ENCODE assay signal across 9 cellular contexts in genomic region chr13:45046445-45046844, GRCh38. TPM values are rescaled to one million over a fixed set of nuclear protein-coding genes. Genes with fewer than 3 reads are reported as not detected.
DNase-seq lines count a peak whose midpoint lies in the region; ATAC-seq and TF ChIP-seq lines count a peak whose summit lies in the region.
"Had no signal": no experiment of that assay in that cellular context is flagged by ENCODE, and none has a peak within 500 bp of the region (broad histone marks: within the 10 kb centered on the region; RNA-seq: fewer than 3 reads in every experiment).

No MANE protein-coding gene starts in this region.

- no peaks in the 10 kb centered on the region for H3K79me2 ChIP-seq in SK-N-SH (ENCODE audit: insufficient read depth)

- no peak for DNase-seq in SK-N-SH
- DNase-seq in WERI-Rb-1 = no peak
- no peak for DNase-seq in fibroblast of villous mesenchyme (ENCODE audit: low read depth)
- no peak for DNase-seq in skeletal muscle cell (ENCODE audit: low read depth)
- DNase-seq in Kasumi-1 (lab: John Stamatoyannopoulos, UW) = no peak
- no peak for DNase-seq in mucosa of gallbladder (ENCODE audit: low spot score)
- no peak for DNase-seq in putamen (ENCODE audit: low spot score)
- DNase-seq: SHP77 treated with DMSO at 0.1 percent for 48 hours had no signal

- no peaks in the 10 kb centered on the region for H3K9me2 ChIP-seq in SK-N-SH

- H3K9me3 ChIP-seq in SK-N-SH (no peaks in the 10 kb centered on the region), WERI-Rb-1 (ENCODE audit: severe bottlenecking) (no peaks in the 10 kb centered on the region)

- no peaks in the 10 kb centered on the region for H3K27me3 ChIP-seq in SK-N-SH (ENCODE audit: insufficient read depth)
- H3K27me3 ChIP-seq in WERI-Rb-1 (ENCODE audit: insufficient read depth, low read depth, severe bottlenecking) = no peaks in the 10 kb centered on the region

- peaks cover 3% of the 10 kb centered on the region for H3F3A ChIP-seq in SK-N-SH (replicated peaks; ENCODE audit: insufficient read depth)

- no peak for ATAC-seq in SK-N-SH treated with all-trans-retinoic acid at 6 μM for 48 hours

- no peak for TF ChIP-seq EP300 in SK-N-SH (IDR thresholded peaks at IDR 0.05; ENCODE audit: borderline replicate concordance in 1 of 2, low read depth in 1 of 2, low read length in 1 of 2)

- H4K20me1 ChIP-seq in SK-N-SH (ENCODE audit: insufficient read depth) = no peaks in the 10 kb centered on the region

- H3K4me1 ChIP-seq in SK-N-SH (ENCODE audit: control insufficient read depth in 1 of 2, insufficient read depth in 2 of 2, low read depth in 1 of 2, low read length in 1 of 2) = peaks cover 0 to 7% of the 10 kb centered on the region in 2 experiments; a peak in 1 of 4 replicates

- CTCF ChIA-PET in SK-N-SH (lab: Yijun Ruan, JAX) = interaction anchor here (0.6 to 5.8 kb wide), 47 partner anchors 10 to 1141 kb away, joined by 3 to 78 read pairs (median 5); partner anchors contain the start of genes GTF2F2 and TPT1

- peak overlapping the region; percentile 76 for H3K4me2 ChIP-seq in SK-N-SH

- TF ChIP-seq RAD21 in SK-N-SH (IDR thresholded peaks at IDR 0.05; ENCODE audit: low read length) = no peak

- POLR2A ChIA-PET in SK-N-SH (lab: Yijun Ruan, JAX) = interaction anchor here (0.8 kb wide), 1 partner anchor 235 kb away, joined by 4 read pairs; no protein-coding TSS in a partner anchor

- H3K27ac ChIP-seq in SK-N-SH (ENCODE audit: low read depth in 2 of 2, low read length in 1 of 2) (no peak overlapping the region), WERI-Rb-1 (no peak overlapping the region)

- H2AFZ ChIP-seq in SK-N-SH (ENCODE audit: low read depth) = peak overlapping the region; percentile 95

- no peak overlapping the region for H3K9ac ChIP-seq in SK-N-SH

- H3K36me3 ChIP-seq in SK-N-SH (replicated peaks in 1 of 2; ENCODE audit: control insufficient read depth in 1 of 2, insufficient read depth in 2 of 2, low read length in 1 of 2) = no peaks in the 10 kb centered on the region
- no peaks in the 10 kb centered on the region for H3K36me3 ChIP-seq in WERI-Rb-1

- TF ChIP-seq CTCF in SK-N-SH (IDR thresholded peaks at IDR 0.05) (no peak), WERI-Rb-1 (IDR thresholded peaks at IDR 0.05; ENCODE audit: low read depth, low read length) (no peak), fibroblast of villous mesenchyme (IDR thresholded peaks at IDR 0.05; ENCODE audit: insufficient read depth, low read depth, low read length) (no peak)

- 84% methylated on average over 4 of the region's 4 CpGs for WGBS in SK-N-SH (ENCODE audit: low lambda C conversion rate)

- peak overlapping the region; percentile 40 to 48 for H3K4me3 ChIP-seq in SK-N-SH (ENCODE audit: low read depth in 2 of 2, low read length in 1 of 2)
- peak overlapping the region; percentile 64 for H3K4me3 ChIP-seq in WERI-Rb-1 (ENCODE audit: low read depth, low read length)
- H3K4me3 ChIP-seq in fibroblast of villous mesenchyme (ENCODE audit: low read depth, low read length) = peak overlapping the region; percentile 66
- H3K4me3 ChIP-seq in skeletal muscle cell (ENCODE audit: low read depth, low read length) = peak overlapping the region; percentile 58

TF ChIP-seq in SK-N-SH, 30 proteins besides CTCF, POLR2A, EP300 and RAD21:
- no peak for TF ChIP-seq GATA2 (CRISPR knock-in tag; IDR thresholded peaks at IDR 0.05)
- TF ChIP-seq ZBTB33 (IDR thresholded peaks at IDR 0.05; ENCODE audit: borderline replicate concordance, low read depth) = no peak

TF ChIP-seq in SK-N-SH treated with all-trans-retinoic acid at 6 μM for 48 hours, 23 proteins besides CTCF, POLR2A, EP300 and RAD21:
- TF ChIP-seq CSDC2 (CRISPR knock-in tag; IDR thresholded peaks at IDR 0.05) (no peak), ESRRG (CRISPR knock-in tag; IDR thresholded peaks at IDR 0.05) (no peak), GLIS3 (CRISPR knock-in tag; IDR thresholded peaks at IDR 0.05) (no peak), ZNF565 (CRISPR knock-in tag; conservative IDR thresholded peaks at IDR 0.05; ENCODE audit: low read depth) (no peak), OSR1 (CRISPR knock-in tag; IDR thresholded peaks at IDR 0.05) (no peak), TOX (CRISPR knock-in tag; IDR thresholded peaks at IDR 0.05; ENCODE audit: borderline replicate concordance) (no peak), ISL1 (CRISPR knock-in tag; IDR thresholded peaks at IDR 0.05) (no peak), TSHZ2 (CRISPR knock-in tag; IDR thresholded peaks at IDR 0.05) (no peak), TCF4 (CRISPR knock-in tag; IDR thresholded peaks at IDR 0.05; ENCODE audit: borderline replicate concordance) (no peak), CREB5 (CRISPR knock-in tag; IDR thresholded peaks at IDR 0.05; ENCODE audit: low read depth) (no peak), POU6F1 (CRISPR knock-in tag; IDR thresholded peaks at IDR 0.05; ENCODE audit: borderline replicate concordance, low read depth) (no peak), ZNF70 (CRISPR knock-in tag; IDR thresholded peaks at IDR 0.05) (no peak), SNAI2 (CRISPR knock-in tag; IDR thresholded peaks at IDR 0.05) (no peak)

RNA-seq across cellular contexts. Expression of gene GPALPP1, which starts 57.1 kb away (rescaled TPM):
- polyA plus RNA-seq in SK-N-SH (2012; rRNA removed) = 11.7 and 16.6 TPM in 2 replicates
- 16.4 and 18.1 TPM in 2 replicates for polyA plus RNA-seq in SK-N-SH (2012; cell fraction: cytosol; rRNA removed)
- polyA plus RNA-seq in SK-N-SH (2012; cell fraction: nucleus; rRNA removed) = 25.3 and 39.5 TPM in 2 replicates
- total RNA-seq in fibroblast of villous mesenchyme (23.8 and 31.1 TPM in 2 replicates), mucosa of gallbladder (20.1 TPM)

RNA-seq across cellular contexts. Expression of gene NUFIP1, which starts 57.2 kb away (rescaled TPM):
- 1.8 and 1.9 TPM in 2 replicates for polyA plus RNA-seq in SK-N-SH (2012; rRNA removed)
- 3.7 and 4.4 TPM in 2 replicates for polyA plus RNA-seq in SK-N-SH (2012; cell fraction: cytosol; rRNA removed)
- polyA plus RNA-seq in SK-N-SH (2012; cell fraction: nucleus; rRNA removed) = 1.7 and 2.4 TPM in 2 replicates
- total RNA-seq in fibroblast of villous mesenchyme (4.2 and 4.7 TPM in 2 replicates), mucosa of gallbladder (3.4 TPM)
